In the genomic region with DNA sequence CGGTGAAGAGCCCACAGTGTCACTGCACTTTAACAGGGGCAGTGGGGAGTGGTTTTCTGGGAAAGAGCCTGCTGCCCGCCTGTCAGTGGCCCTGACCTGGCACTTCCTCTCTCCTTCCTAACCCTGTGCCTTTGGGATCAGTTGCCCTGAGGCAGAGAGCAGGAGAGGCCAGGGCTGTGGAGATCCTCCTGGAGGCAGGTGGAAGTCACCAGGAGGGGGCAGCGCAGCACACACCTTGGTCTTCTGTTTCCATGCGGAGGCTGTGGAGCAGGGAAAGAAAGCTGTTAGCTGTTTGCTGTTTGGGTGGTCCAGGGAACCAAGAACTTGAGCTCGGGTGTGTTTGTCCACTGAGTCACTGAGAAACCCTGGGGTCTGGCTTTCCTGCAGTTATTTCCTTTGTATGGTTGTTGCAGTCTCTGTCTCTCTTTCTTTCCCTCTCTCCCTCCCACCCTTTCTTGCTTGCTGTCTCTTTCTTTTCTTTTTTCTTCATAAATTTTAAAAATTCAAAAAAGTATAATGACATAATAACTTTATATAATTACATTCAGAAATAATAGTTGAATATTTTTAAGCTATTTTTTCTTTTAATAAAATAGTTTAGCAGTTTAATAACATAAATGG, we compare ENCODE assay signal across 8 cellular contexts. TPM values are rescaled to one million over a fixed set of nuclear protein-coding genes. Genes with fewer than 3 reads are reported as not detected.
DNase-seq lines count a peak whose midpoint lies in the region; ATAC-seq and TF ChIP-seq lines count a peak whose summit lies in the region.

No MANE protein-coding gene starts in this region.

- H3K27ac ChIP-seq in upper lobe of left lung = no peak overlapping the region

- POLR2A ChIA-PET in activated CD4-positive, alpha-beta memory T cell treated with anti-CD3 and anti-CD28 coated beads, Interleukin-2, amount 10 ng/mL, durations not matched to agents 7 days and 5 days (lab: Charles Lee) = interaction anchor here (0.8 kb wide), 1 partner anchor 83 kb away, joined by 3 read pairs; no protein-coding TSS in a partner anchor

- H3K27me3 Mint-ChIP-seq in activated CD4-positive, alpha-beta memory T cell treated with anti-CD3 and anti-CD28 coated beads, Interleukin-2, amount 10 ng/mL, durations not matched to agents 7 days and 5 days = peaks cover 3% of the 10 kb centered on the region
- H3K27me3 Mint-ChIP-seq in nephron progenitor cell (ENCODE audit: low read depth, poor library complexity) = peaks cover 4% of the 10 kb centered on the region

- no peaks in the 10 kb centered on the region for H3K36me3 Mint-ChIP-seq in activated CD4-positive, alpha-beta memory T cell treated with anti-CD3 and anti-CD28 coated beads, Interleukin-2, amount 10 ng/mL, durations not matched to agents 7 days and 5 days (ENCODE audit: low read depth)
- no peaks in the 10 kb centered on the region for H3K36me3 Mint-ChIP-seq in nephron progenitor cell (ENCODE audit: low read depth)

- WGBS in upper lobe of left lung, 2 donors = 35 to 43% methylated on average over 3 to 5 of the region's 5 CpGs

- TF ChIP-seq CTCF in BE2C (IDR thresholded peaks at IDR 0.05; ENCODE audit: low read depth, low read length) (peak; percentile 57), NB4 (IDR thresholded peaks at IDR 0.05; ENCODE audit: low read depth, low read length) (peak; percentile 68), nephron progenitor cell (IDR thresholded peaks at IDR 0.05) (peak; percentile 60), upper lobe of left lung (IDR thresholded peaks at IDR 0.05) (peak; percentile 38 to 72 (median 62))

- no peak overlapping the region for H3K27ac Mint-ChIP-seq in activated CD4-positive, alpha-beta memory T cell treated with anti-CD3 and anti-CD28 coated beads, Interleukin-2, amount 10 ng/mL, durations not matched to agents 7 days and 5 days
- no peak overlapping the region for H3K27ac Mint-ChIP-seq in nephron progenitor cell

- no peaks in the 10 kb centered on the region for H3K9me3 Mint-ChIP-seq in activated CD4-positive, alpha-beta memory T cell treated with anti-CD3 and anti-CD28 coated beads, Interleukin-2, amount 10 ng/mL, durations not matched to agents 7 days and 5 days
- H3K9me3 Mint-ChIP-seq in nephron progenitor cell = no peaks in the 10 kb centered on the region

- DNase-seq in BE2C (peak; percentile 65), GM19240 (ENCODE audit: insufficient read length, low spot score) (peak; percentile 16), NB4 (ENCODE audit: low read depth) (peak; percentile 42), fibroblast of gingiva (ENCODE audit: low read depth) (peak; percentile 38), nephron progenitor cell (peak; percentile 73), upper lobe of left lung (peak in 1 of 2 donors; percentile 61), CD1c-positive myeloid dendritic cell (ENCODE audit: extremely low spot score) (no peak)
- DNase-seq in activated CD4-positive, alpha-beta memory T cell treated with anti-CD3 and anti-CD28 coated beads, Interleukin-2, amount 10 ng/mL, durations not matched to agents 7 days and 5 days = peak; percentile 69

- H3K27me3 ChIP-seq in BE2C = no peaks in the 10 kb centered on the region
- H3K27me3 ChIP-seq in upper lobe of left lung = no peaks in the 10 kb centered on the region

- H3K4me1 ChIP-seq in BE2C = no peaks in the 10 kb centered on the region
- no peaks in the 10 kb centered on the region for H3K4me1 ChIP-seq in upper lobe of left lung

- peak; percentile 81 to 83 for ATAC-seq in upper lobe of left lung (ENCODE audit: low FRiP score in 2 of 2)

- H3K4me1 Mint-ChIP-seq in activated CD4-positive, alpha-beta memory T cell treated with anti-CD3 and anti-CD28 coated beads, Interleukin-2, amount 10 ng/mL, durations not matched to agents 7 days and 5 days = peaks cover 29% of the 10 kb centered on the region
- H3K4me1 Mint-ChIP-seq in nephron progenitor cell = peaks cover 36% of the 10 kb centered on the region

- no peak overlapping the region for H3K4me3 ChIP-seq in BE2C (ENCODE audit: low read depth, low read length)
- H3K4me3 ChIP-seq in NB4 (ENCODE audit: low read depth, low read length) = no peak overlapping the region
- H3K4me3 ChIP-seq in upper lobe of left lung = no peak overlapping the region

- H3K9me3 ChIP-seq in BE2C = no peaks in the 10 kb centered on the region
- no peaks in the 10 kb centered on the region for H3K9me3 ChIP-seq in upper lobe of left lung

- no peak overlapping the region for H3K4me3 Mint-ChIP-seq in activated CD4-positive, alpha-beta memory T cell treated with anti-CD3 and anti-CD28 coated beads, Interleukin-2, amount 10 ng/mL, durations not matched to agents 7 days and 5 days
- no peak overlapping the region for H3K4me3 Mint-ChIP-seq in nephron progenitor cell

- no peak for TF ChIP-seq EP300 in upper lobe of left lung (IDR thresholded peaks at IDR 0.05)

- H3K36me3 ChIP-seq in BE2C (no peaks in the 10 kb centered on the region), upper lobe of left lung (no peaks in the 10 kb centered on the region)

- TF ChIP-seq POLR2A in NB4 (IDR thresholded peaks at IDR 0.05; ENCODE audit: extremely low read depth, insufficient read length) (no peak), upper lobe of left lung (IDR thresholded peaks at IDR 0.05) (no peak)

- CTCF ChIA-PET in activated CD4-positive, alpha-beta memory T cell treated with anti-CD3 and anti-CD28 coated beads, Interleukin-2, amount 10 ng/mL, durations not matched to agents 7 days and 5 days (lab: Charles Lee) = interaction anchor here (0.6 to 7.1 kb wide), 15 partner anchors 9 to 294 kb away, joined by 3 to 103 read pairs (median 3); no protein-coding TSS in a partner anchor

RNA-seq across cellular contexts. Expression of gene NTRK2, which starts 28.1 kb away (rescaled TPM):
- polyA plus RNA-seq in BE2C (2012; ENCODE audit: insufficient read depth, insufficient read length, low read depth) = not detected
- 1 to 10 TPM; 2.2 to 2.3 TPM for total RNA-seq in activated CD4-positive, alpha-beta memory T cell treated with anti-CD3 and anti-CD28 coated beads, Interleukin-2, amount 10 ng/mL, durations not matched to agents 7 days and 5 days
- total RNA-seq in upper lobe of left lung = 10 to 100 TPM in 1 of 6 donors, 1 to 10 TPM in 3, under 1 TPM in 2; 0.30 to 16.8 (median 2.6) TPM
